Comparison of ENCODE assay signal across 8 cellular contexts in the genomic region with DNA sequence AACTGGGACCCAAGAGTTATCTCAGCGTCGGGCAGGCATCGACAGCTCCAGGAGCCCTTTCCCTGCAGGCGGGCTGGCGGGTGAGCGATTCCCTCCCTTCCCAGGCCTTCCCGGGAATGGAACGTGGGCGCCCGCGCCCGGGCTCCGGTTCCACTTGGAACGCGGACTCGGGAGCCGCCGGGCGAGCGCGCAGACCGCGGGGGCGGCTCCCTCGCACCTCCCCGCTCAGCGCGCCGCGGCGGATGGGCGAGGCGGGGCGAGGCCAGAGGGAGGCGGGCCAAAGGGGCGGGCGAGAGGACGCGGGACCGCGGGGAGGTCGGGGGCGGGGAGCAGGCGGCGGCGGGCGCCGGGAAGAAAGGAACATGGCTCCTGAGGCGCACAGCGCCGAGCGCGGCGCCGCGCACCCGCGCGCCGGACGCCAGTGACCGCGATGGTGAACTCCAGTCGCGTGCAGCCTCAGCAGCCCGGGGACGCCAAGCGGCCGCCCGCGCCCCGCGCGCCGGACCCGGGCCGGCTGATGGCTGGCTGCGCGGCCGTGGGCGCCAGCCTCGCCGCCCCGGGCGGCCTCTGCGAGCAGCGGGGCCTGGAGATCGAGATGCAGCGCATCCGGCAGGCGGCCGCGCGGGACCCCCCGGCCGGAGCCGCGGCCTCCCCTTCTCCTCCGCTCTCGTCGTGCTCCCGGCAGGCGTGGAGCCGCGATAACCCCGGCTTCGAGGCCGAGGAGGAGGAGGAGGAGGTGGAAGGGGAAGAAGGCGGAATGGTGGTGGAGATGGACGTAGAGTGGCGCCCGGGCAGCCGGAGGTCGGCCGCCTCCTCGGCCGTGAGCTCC. TPM values are rescaled to one million over a fixed set of nuclear protein-coding genes. Genes with fewer than 3 reads are reported as not detected.
DNase-seq lines count a peak whose midpoint lies in the region; ATAC-seq and TF ChIP-seq lines count a peak whose summit lies in the region.

A gene (plus strand): TSS at position 332 of the 829 bp plus-strand sequence. CDS start 99 bp downstream, at position 431.

- H3K27ac Mint-ChIP-seq in WTC11: peak within 1 kb of the TSS; percentile 58

- H3K9me3 Mint-ChIP-seq in WTC11: no peaks in the 10 kb centered on the region

- POLR2A ChIA-PET in WTC11 (lab: Charles Lee): interaction anchor here (1.0 kb wide), 1 partner anchor 9 kb away, joined by 3 read pairs; no protein-coding TSS in a partner anchor

- ATAC-seq in HG02798 (IDR thresholded peaks at IDR 0.05; ENCODE audit: poor library complexity, unreplicated experiment): peak; percentile 93
- ATAC-seq in WTC11: peak; percentile 89

- DNase-seq in NCI-H2081 (lab: John Stamatoyannopoulos, UW) (peak; percentile 49 to 66), NCI-H2081 treated with DMSO at 0.1 percent for 48 hours (lab: John Stamatoyannopoulos, UW) (no peak), NCI-H1930 (lab: John Stamatoyannopoulos, UW) (peak; percentile 59 to 79), WTC11 (ENCODE audit: low spot score) (peak; percentile 84), cardiac fibroblast (ENCODE audit: low read depth in 2 of 2) (peak; percentile 68 to 82), iris pigment epithelial cell (ENCODE audit: low read depth) (peak; percentile 81)
- peak; percentile 84 for DNase-seq in stimulated activated CD4-positive, alpha-beta T cell treated with anti-CD3 and anti-CD28 coated beads, Interleukin-12 subunit alpha, Interleukin-12 subunit beta, amount 100 ng/mL, for 4 hours

- peak within 1 kb of the TSS; percentile 75 to 82 for H3K4me3 ChIP-seq in cardiac fibroblast (replicated peaks in 1 of 2; ENCODE audit: low read depth in 2 of 2, low read length in 2 of 2)

- peak within 1 kb of the TSS; percentile 82 for H3K4me3 Mint-ChIP-seq in WTC11

- H3K27me3 Mint-ChIP-seq in WTC11 (ENCODE audit: low read depth): peaks cover 30% of the 10 kb centered on the region

- no peaks in the 10 kb centered on the region for H3K36me3 Mint-ChIP-seq in WTC11

- TF ChIP-seq CTCF in WTC11 (IDR thresholded peaks at IDR 0.05) (no peak), cardiac fibroblast (IDR thresholded peaks at IDR 0.05; ENCODE audit: low read depth, low read length) (no peak)

- CTCF ChIA-PET in WTC11 (lab: Charles Lee): no interaction called here

- peaks cover 51% of the 10 kb centered on the region for H3K4me1 Mint-ChIP-seq in WTC11

TF ChIP-seq in WTC11, 78 proteins besides CTCF, POLR2A, EP300 and RAD21 (continues in another document):
- TF ChIP-seq, protein P1, sequence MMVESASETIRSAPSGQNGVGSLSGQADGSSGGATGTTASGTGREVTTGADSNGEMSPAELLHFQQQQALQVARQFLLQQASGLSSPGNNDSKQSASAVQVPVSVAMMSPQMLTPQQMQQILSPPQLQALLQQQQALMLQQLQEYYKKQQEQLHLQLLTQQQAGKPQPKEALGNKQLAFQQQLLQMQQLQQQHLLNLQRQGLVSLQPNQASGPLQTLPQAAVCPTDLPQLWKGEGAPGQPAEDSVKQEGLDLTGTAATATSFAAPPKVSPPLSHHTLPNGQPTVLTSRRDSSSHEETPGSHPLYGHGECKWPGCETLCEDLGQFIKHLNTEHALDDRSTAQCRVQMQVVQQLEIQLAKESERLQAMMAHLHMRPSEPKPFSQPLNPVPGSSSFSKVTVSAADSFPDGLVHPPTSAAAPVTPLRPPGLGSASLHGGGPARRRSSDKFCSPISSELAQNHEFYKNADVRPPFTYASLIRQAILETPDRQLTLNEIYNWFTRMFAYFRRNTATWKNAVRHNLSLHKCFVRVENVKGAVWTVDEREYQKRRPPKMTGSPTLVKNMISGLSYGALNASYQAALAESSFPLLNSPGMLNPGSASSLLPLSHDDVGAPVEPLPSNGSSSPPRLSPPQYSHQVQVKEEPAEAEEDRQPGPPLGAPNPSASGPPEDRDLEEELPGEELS (CRISPR knock-in tag; IDR thresholded peaks at IDR 0.05): peak; percentile 88
- 0 out of 2 replicates have a peak, but pooled peaks have one; percentile 21 for TF ChIP-seq NFYB (CRISPR knock-in tag; conservative IDR thresholded peaks at IDR 0.05; ENCODE audit: low read depth)
- TF ChIP-seq, protein P2, sequence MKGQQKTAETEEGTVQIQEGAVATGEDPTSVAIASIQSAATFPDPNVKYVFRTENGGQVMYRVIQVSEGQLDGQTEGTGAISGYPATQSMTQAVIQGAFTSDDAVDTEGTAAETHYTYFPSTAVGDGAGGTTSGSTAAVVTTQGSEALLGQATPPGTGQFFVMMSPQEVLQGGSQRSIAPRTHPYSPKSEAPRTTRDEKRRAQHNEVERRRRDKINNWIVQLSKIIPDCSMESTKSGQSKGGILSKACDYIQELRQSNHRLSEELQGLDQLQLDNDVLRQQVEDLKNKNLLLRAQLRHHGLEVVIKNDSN (CRISPR knock-in tag; IDR thresholded peaks at IDR 0.05): no peak
- no peak for TF ChIP-seq RELA (CRISPR knock-in tag; IDR thresholded peaks at IDR 0.05; ENCODE audit: borderline replicate concordance)
- TF ChIP-seq NR2C2 (CRISPR knock-in tag; IDR thresholded peaks at IDR 0.05): no peak
- TF ChIP-seq SMAD4 (CRISPR knock-in tag; IDR thresholded peaks at IDR 0.05): no peak
- TF ChIP-seq, protein P3, sequence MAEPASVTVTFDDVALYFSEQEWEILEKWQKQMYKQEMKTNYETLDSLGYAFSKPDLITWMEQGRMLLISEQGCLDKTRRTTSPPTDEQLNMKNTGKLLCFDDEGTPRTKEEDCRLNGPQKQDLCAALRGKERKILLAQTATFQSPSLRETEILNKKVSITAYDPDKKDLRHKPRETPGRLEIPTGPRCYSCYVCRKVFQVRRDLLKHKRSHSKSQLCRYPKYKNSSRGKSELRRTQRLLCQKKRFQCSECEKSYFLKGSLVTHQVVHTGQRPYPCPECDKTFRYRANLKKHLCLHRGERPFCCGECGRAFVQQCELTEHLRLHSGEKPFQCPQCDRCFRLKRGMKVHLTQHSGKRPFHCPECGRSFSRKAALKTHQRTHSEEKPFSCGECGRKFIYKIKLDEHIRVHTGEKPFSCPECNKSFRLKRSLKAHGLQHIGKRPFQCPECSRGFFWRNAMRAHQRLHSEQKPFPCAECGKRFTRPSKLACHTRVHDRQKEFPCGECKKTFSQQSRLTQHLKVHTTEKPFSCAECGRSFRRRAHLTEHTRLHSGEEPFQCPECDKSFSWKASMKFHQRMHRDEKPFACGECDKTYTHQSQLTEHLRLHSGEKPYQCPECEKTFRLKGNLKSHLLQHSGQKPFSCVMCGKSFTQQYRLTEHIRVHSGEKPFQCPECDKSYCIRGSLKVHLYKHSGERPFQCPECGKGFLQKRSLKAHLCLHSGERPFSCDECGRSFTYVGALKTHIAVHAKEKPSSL (CRISPR knock-in tag; conservative IDR thresholded peaks at IDR 0.05): no peak
- peak; percentile 46; the same call in 1 of the 2 replicates for TF ChIP-seq FOXK1 (CRISPR knock-in tag; IDR thresholded peaks at IDR 0.05)
- no peak for TF ChIP-seq HMGA2 (CRISPR knock-in tag; IDR thresholded peaks at IDR 0.05)
- TF ChIP-seq, protein P4, sequence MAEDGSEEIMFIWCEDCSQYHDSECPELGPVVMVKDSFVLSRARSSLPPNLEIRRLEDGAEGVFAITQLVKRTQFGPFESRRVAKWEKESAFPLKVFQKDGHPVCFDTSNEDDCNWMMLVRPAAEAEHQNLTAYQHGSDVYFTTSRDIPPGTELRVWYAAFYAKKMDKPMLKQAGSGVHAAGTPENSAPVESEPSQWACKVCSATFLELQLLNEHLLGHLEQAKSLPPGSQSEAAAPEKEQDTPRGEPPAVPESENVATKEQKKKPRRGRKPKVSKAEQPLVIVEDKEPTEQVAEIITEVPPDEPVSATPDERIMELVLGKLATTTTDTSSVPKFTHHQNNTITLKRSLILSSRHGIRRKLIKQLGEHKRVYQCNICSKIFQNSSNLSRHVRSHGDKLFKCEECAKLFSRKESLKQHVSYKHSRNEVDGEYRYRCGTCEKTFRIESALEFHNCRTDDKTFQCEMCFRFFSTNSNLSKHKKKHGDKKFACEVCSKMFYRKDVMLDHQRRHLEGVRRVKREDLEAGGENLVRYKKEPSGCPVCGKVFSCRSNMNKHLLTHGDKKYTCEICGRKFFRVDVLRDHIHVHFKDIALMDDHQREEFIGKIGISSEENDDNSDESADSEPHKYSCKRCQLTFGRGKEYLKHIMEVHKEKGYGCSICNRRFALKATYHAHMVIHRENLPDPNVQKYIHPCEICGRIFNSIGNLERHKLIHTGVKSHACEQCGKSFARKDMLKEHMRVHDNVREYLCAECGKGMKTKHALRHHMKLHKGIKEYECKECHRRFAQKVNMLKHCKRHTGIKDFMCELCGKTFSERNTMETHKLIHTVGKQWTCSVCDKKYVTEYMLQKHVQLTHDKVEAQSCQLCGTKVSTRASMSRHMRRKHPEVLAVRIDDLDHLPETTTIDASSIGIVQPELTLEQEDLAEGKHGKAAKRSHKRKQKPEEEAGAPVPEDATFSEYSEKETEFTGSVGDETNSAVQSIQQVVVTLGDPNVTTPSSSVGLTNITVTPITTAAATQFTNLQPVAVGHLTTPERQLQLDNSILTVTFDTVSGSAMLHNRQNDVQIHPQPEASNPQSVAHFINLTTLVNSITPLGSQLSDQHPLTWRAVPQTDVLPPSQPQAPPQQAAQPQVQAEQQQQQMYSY (CRISPR knock-in tag; IDR thresholded peaks at IDR 0.05): peak; percentile 36; the same call in 1 of the 2 replicates
- TF ChIP-seq, protein P5, sequence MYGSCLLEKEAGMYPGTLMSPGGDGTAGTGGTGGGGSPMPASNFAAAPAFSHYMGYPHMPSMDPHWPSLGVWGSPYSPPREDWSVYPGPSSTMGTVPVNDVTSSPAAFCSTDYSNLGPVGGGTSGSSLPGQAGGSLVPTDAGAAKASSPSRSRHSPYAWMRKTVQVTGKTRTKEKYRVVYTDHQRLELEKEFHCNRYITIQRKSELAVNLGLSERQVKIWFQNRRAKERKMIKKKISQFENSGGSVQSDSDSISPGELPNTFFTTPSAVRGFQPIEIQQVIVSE (CRISPR knock-in tag; IDR thresholded peaks at IDR 0.05; ENCODE audit: borderline replicate concordance): no peak
- no peak for TF ChIP-seq ELF4 (CRISPR knock-in tag; IDR thresholded peaks at IDR 0.05; ENCODE audit: low read depth)
- TF ChIP-seq, protein P6, sequence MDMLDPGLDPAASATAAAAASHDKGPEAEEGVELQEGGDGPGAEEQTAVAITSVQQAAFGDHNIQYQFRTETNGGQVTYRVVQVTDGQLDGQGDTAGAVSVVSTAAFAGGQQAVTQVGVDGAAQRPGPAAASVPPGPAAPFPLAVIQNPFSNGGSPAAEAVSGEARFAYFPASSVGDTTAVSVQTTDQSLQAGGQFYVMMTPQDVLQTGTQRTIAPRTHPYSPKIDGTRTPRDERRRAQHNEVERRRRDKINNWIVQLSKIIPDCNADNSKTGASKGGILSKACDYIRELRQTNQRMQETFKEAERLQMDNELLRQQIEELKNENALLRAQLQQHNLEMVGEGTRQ (CRISPR knock-in tag; IDR thresholded peaks at IDR 0.05): no peak
- TF ChIP-seq SMAD3 (CRISPR knock-in tag; IDR thresholded peaks at IDR 0.05; ENCODE audit: borderline replicate concordance): no peak
- 0 out of 2 replicates have a peak, but pooled peaks have one; percentile 67 for TF ChIP-seq CBFB (CRISPR knock-in tag; IDR thresholded peaks at IDR 0.05; ENCODE audit: low read depth)
- TF ChIP-seq PRRX2 (CRISPR knock-in tag; IDR thresholded peaks at IDR 0.05): no peak

RNA-seq across cellular contexts. Expression of the gene that starts here (rescaled TPM):
- 21.4 to 27.0 TPM (median 25.5 TPM) in 3 replicates for total RNA-seq in WTC11 (2021)
